In the genomic region with DNA sequence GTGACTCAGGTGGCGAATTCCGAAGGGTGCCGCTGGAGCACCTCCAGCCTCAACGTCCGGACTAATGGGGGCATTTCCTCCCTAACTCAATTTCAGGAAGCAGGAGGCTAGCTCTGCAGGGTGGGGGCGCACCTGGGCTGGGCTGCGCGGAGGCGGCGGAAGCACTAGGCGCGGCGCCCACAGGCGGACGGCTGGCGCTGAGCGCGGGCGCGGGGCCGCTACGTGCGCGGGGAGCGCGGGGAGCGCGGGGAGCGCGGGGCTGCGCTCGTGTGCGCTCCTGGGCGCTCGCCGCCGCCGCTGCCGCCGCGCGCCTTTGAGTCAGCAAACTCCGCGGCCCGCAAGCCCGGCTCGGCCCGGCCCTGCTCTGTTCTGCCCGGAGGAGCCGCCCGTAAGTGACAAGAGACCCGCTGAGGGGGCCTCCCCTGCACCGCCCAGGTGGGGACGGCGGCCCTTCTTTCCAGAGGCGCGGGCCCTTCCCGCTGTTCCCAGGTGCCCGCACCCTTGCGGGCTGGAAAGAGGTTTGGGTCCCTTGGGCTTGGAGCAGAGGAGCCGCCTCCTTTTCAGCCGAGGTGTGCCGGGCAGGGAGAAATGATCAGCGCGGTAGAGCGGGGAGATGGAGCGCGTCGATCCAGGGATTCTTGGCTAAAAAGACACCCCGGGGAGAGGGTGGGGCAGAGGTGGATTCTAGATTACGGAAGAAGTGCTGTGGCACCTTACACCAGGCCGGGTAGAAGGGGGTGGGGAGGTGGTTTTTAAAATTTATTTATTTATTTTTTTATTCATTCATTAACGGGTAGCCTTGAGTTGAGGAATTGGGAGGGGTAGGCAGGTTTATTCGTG, we compare ENCODE assay signal across 8 cellular contexts. TPM values are rescaled to one million over a fixed set of nuclear protein-coding genes. Genes with fewer than 3 reads are reported as not detected.
DNase-seq lines count a peak whose midpoint lies in the region; ATAC-seq and TF ChIP-seq lines count a peak whose summit lies in the region.

A gene with protein sequence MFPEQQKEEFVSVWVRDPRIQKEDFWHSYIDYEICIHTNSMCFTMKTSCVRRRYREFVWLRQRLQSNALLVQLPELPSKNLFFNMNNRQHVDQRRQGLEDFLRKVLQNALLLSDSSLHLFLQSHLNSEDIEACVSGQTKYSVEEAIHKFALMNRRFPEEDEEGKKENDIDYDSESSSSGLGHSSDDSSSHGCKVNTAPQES (plus strand): TSS at position 164 of the 840 bp plus-strand sequence. CDS start 54,581 bp downstream, outside the sequence.

- peaks cover 42 to 55% (median 45%) of the 10 kb centered on the region in 3 donors for H3K4me1 Mint-ChIP-seq in naive B cell
- H3K4me1 Mint-ChIP-seq in stimulated activated memory B cell treated with anti-CD40 and anti-IgM and Interleukin-4, amounts not matched to agents 10 μg/mL and 1 μg/mL and 100 μg/mL, for 72 hours: peaks cover 52% of the 10 kb centered on the region

- no peak for DNase-seq in AG09309 (ENCODE audit: low read depth)
- peak; percentile 93 for DNase-seq in NCI-H69 (lab: John Stamatoyannopoulos, UW)
- DNase-seq in activated CD8-positive, alpha-beta memory T cell treated with anti-CD3 and anti-CD28 coated beads for 4 hours (ENCODE audit: low read depth in 2 of 2): peak; percentile 26 to 45
- DNase-seq in epithelial cell of esophagus (ENCODE audit: low read depth): peak; percentile 65
- peak; percentile 80 for DNase-seq in naive B cell

- H3K27me3 Mint-ChIP-seq in naive B cell: no peaks in the 10 kb centered on the region
- H3K27me3 Mint-ChIP-seq in stimulated activated memory B cell treated with anti-CD40 and anti-IgM and Interleukin-4, amounts not matched to agents 10 μg/mL and 1 μg/mL and 100 μg/mL, for 72 hours: no peaks in the 10 kb centered on the region

- peak within 1 kb of the TSS; percentile 90 to 98 (median 96) for H3K4me3 Mint-ChIP-seq in naive B cell
- H3K4me3 Mint-ChIP-seq in stimulated activated memory B cell treated with anti-CD40 and anti-IgM and Interleukin-4, amounts not matched to agents 10 μg/mL and 1 μg/mL and 100 μg/mL, for 72 hours: peak within 1 kb of the TSS; percentile 90

- no peak for TF ChIP-seq CTCF in AG09309 (IDR thresholded peaks at IDR 0.05; ENCODE audit: control insufficient read depth, insufficient read depth, low read depth, low read length, missing control alignments)
- peak; percentile 17 for TF ChIP-seq CTCF in epithelial cell of esophagus (IDR thresholded peaks at IDR 0.05; ENCODE audit: insufficient read depth, low read depth, low read length, missing control alignments)

- no peaks in the 10 kb centered on the region for H3K36me3 Mint-ChIP-seq in naive B cell
- peaks cover 5% of the 10 kb centered on the region for H3K36me3 Mint-ChIP-seq in stimulated activated memory B cell treated with anti-CD40 and anti-IgM and Interleukin-4, amounts not matched to agents 10 μg/mL and 1 μg/mL and 100 μg/mL, for 72 hours

- peak; percentile 80 for ATAC-seq in GM19035 (IDR thresholded peaks at IDR 0.05; ENCODE audit: unreplicated experiment)
- ATAC-seq in HG03354 (IDR thresholded peaks at IDR 0.05; ENCODE audit: poor library complexity, severe bottlenecking, unreplicated experiment): peak; percentile 78
- peak; percentile 71 to 76 for ATAC-seq in naive B cell (ENCODE audit: low read depth in 2 of 2)
- ATAC-seq in stimulated activated memory B cell treated with anti-CD40 and anti-IgM and Interleukin-4, amounts not matched to agents 10 μg/mL and 1 μg/mL and 100 μg/mL, for 72 hours: peak; percentile 85

- H3K4me3 ChIP-seq in AG09309 (ENCODE audit: control insufficient read depth, low read depth, low read length) (peak within 1 kb of the TSS; percentile 26), epithelial cell of esophagus (ENCODE audit: low read length) (peak within 1 kb of the TSS; percentile 50)

- no peaks in the 10 kb centered on the region for H3K9me3 Mint-ChIP-seq in naive B cell
- H3K9me3 Mint-ChIP-seq in stimulated activated memory B cell treated with anti-CD40 and anti-IgM and Interleukin-4, amounts not matched to agents 10 μg/mL and 1 μg/mL and 100 μg/mL, for 72 hours: no peaks in the 10 kb centered on the region

- H3K27ac Mint-ChIP-seq in naive B cell: peak within 1 kb of the TSS; percentile 95 to 97 (median 96)
- H3K27ac Mint-ChIP-seq in stimulated activated memory B cell treated with anti-CD40 and anti-IgM and Interleukin-4, amounts not matched to agents 10 μg/mL and 1 μg/mL and 100 μg/mL, for 72 hours: peak within 1 kb of the TSS; percentile 90

RNA-seq across cellular contexts. Expression of the gene that starts here (rescaled TPM):
- polyA plus RNA-seq in naive B cell (ENCODE audit: low read depth in 6 of 6): 100 to 1,000 TPM; 138 to 210 (median 164) TPM
